ENCODE assay signal across 2 cellular contexts in genomic region chr10:78382047-78382446, GRCh38.
A peak's percentile ranks its signal among the peaks of the same experiment; 100 is the strongest.
TF ChIP-seq lines count a peak whose summit lies in the region.

No MANE protein-coding gene starts in this region.

TF ChIP-seq in HepG2, 621 proteins besides CTCF, POLR2A, EP300 and RAD21:
- peak; percentile 65 for TF ChIP-seq USF2 (IDR thresholded peaks at IDR 0.05; ENCODE audit: low read depth, low read length)
- no peak for TF ChIP-seq USF2 (CRISPR knock-in tag; IDR thresholded peaks at IDR 0.05; ENCODE audit: borderline replicate concordance)
- peak; percentile 77 for TF ChIP-seq RAD51 (IDR thresholded peaks at IDR 0.05; ENCODE audit: borderline replicate concordance)
- TF ChIP-seq EZH2 (conservative IDR thresholded peaks at IDR 0.05; ENCODE audit: low read depth, low read length) = no peak
TF ChIP-seq in HepG2: peak in this region for 2.

TF ChIP-seq in GM12878, 131 proteins besides CTCF, POLR2A, EP300 and RAD21:
- TF ChIP-seq POLR2AphosphoS5 (IDR thresholded peaks at IDR 0.05; ENCODE audit: low read length) (no peak), PML (IDR thresholded peaks at IDR 0.05; ENCODE audit: low read length) (no peak), CHD4 (IDR thresholded peaks at IDR 0.05) (no peak), USF1 (IDR thresholded peaks at IDR 0.05; ENCODE audit: borderline replicate concordance, extremely low read length, insufficient read depth, low read depth, low read length) (peak; percentile 4), BRCA1 (IDR thresholded peaks at IDR 0.05; ENCODE audit: low read depth, low read length) (no peak), PAX5 (IDR thresholded peaks at IDR 0.05; ENCODE audit: borderline replicate concordance, low read depth, low read length) (no peak), ZBTB40 (IDR thresholded peaks at IDR 0.05; ENCODE audit: borderline replicate concordance) (no peak), RAD51 (IDR thresholded peaks at IDR 0.05) (peak; percentile 69; the same call in 1 of the 2 replicates), MTA2 (IDR thresholded peaks at IDR 0.05; ENCODE audit: low read depth) (no peak), BHLHE40 (IDR thresholded peaks at IDR 0.05; ENCODE audit: borderline replicate concordance in 1 of 2, low read depth in 2 of 2, low read length in 1 of 2) (no peak), BCLAF1 (IDR thresholded peaks at IDR 0.05) (no peak), KLF5 (IDR thresholded peaks at IDR 0.05; ENCODE audit: partially characterized antibody) (no peak), CBX3 (IDR thresholded peaks at IDR 0.05; ENCODE audit: borderline replicate concordance, low read depth) (no peak), RELA (IDR thresholded peaks at IDR 0.05; ENCODE audit: borderline replicate concordance, partially characterized antibody) (no peak), KAT2A (conservative IDR thresholded peaks at IDR 0.05; ENCODE audit: control insufficient read depth, low read depth, low read length) (no peak)
TF ChIP-seq in GM12878: peak in this region for 2.
